In the genomic region with DNA sequence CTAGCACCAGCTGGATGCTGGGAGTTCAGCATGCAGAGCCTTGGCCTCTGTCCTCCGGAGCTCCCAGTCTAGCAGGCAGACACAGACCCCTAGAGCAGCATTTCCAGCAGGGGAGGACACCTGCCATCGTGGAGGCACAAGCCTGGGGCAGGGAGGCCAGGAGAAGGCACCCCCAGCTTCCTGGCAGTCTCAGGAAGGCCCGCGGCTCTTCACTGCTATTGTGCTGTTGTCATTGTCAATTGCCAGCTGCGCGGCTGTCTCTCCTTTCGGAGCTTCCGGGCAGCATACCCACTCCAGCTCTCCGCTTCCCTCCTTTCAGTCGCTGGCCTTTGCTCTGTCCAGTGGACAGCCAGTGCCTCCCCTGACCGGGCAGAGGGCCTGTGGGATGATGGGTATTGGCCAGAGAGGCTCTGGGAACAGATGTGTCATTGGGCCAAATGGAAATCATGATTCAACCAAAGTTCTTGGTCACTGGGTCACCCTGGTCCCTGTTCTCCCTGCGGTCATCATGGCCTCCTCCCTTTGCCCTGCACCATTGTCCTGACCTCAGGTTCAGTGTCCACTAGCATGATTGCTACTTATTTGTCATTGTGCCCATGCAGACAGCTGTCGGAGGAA, we compare ENCODE assay signal across 25 cellular contexts.
DNase-seq lines count a peak whose midpoint lies in the region; ATAC-seq and TF ChIP-seq lines count a peak whose summit lies in the region.
"Had no signal": no experiment of that assay in that cellular context is flagged by ENCODE, and none has a peak within 500 bp of the region (broad histone marks: within the 10 kb centered on the region; RNA-seq: fewer than 3 reads in every experiment).

No MANE protein-coding gene starts in this region.

- intact Hi-C loops in heart right ventricle (cut with DNase I) = loop anchor here in 2 of 10 donors (10.0 kb wide), 2 partner anchors 352 to 422 kb away; a partner anchor contains a TSS

- H3K27me3 ChIP-seq in heart right ventricle = peaks cover 0 to 28% (median 14%) of the 10 kb centered on the region in 7 donors
- H3K27me3 ChIP-seq: right lobe of liver had no signal

- no peaks in the 10 kb centered on the region for H3K4me1 Mint-ChIP-seq in activated T-cell treated with anti-CD3 and anti-CD28 coated beads, Interleukin-2, amount 50 U/mL, for 72 hours (ENCODE audit: low read depth)
- H3K4me1 Mint-ChIP-seq in activated T-cell treated with anti-CD3 and anti-CD28 coated beads, Interleukin-2, amount 50 U/mL, for 24 hours (ENCODE audit: low read depth) = peaks cover 2% of the 10 kb centered on the region
- H3K4me1 Mint-ChIP-seq in nephron progenitor cell = peaks cover 26% of the 10 kb centered on the region
- H3K4me1 Mint-ChIP-seq: activated naive CD4-positive, alpha-beta T cell treated with anti-CD3 and anti-CD28 coated beads, Interleukin-2, amount 10 ng/mL, durations not matched to agents 7 days and 5 days had no signal

- H3K9me3 Mint-ChIP-seq in activated T-cell treated with anti-CD3 and anti-CD28 coated beads, Interleukin-2, amount 50 U/mL, for 72 hours = no peaks in the 10 kb centered on the region
- H3K9me3 Mint-ChIP-seq in activated T-cell treated with anti-CD3 and anti-CD28 coated beads, Interleukin-2, amount 50 U/mL, for 24 hours = no peaks in the 10 kb centered on the region
- H3K9me3 Mint-ChIP-seq in nephron progenitor cell = no peaks in the 10 kb centered on the region
- H3K9me3 Mint-ChIP-seq: activated naive CD4-positive, alpha-beta T cell treated with anti-CD3 and anti-CD28 coated beads, Interleukin-2, amount 10 ng/mL, durations not matched to agents 7 days and 5 days; CD4-positive, alpha-beta T cell; natural killer cell had no signal

- peaks cover 0 to 36% (median 0%) of the 10 kb centered on the region in 9 donors for H3K36me3 ChIP-seq in heart right ventricle
- H3K36me3 ChIP-seq: left lung, right lobe of liver, transverse colon had no signal

- H3K27ac ChIP-seq in heart right ventricle = no peak overlapping the region
- H3K27ac ChIP-seq: 22Rv1, GM23248, left lung, right lobe of liver, transverse colon had no signal

- H3K27me3 Mint-ChIP-seq in activated T-cell treated with anti-CD3 and anti-CD28 coated beads, Interleukin-2, amount 50 U/mL, for 72 hours (ENCODE audit: low read depth) = peaks cover 11% of the 10 kb centered on the region
- peaks cover 39% of the 10 kb centered on the region for H3K27me3 Mint-ChIP-seq in activated T-cell treated with anti-CD3 and anti-CD28 coated beads, Interleukin-2, amount 50 U/mL, for 24 hours
- H3K27me3 Mint-ChIP-seq in nephron progenitor cell (ENCODE audit: low read depth, poor library complexity) = peaks cover 8% of the 10 kb centered on the region

- H3K4me1 ChIP-seq in heart right ventricle = peaks cover 0 to 10% (median 2%) of the 10 kb centered on the region in 9 donors
- H3K4me1 ChIP-seq: right lobe of liver had no signal

- H3K4me3 ChIP-seq in fibroblast of villous mesenchyme (ENCODE audit: low read depth, low read length) (peak overlapping the region; percentile 9), heart right ventricle (no peak overlapping the region)
- H3K4me3 ChIP-seq: GM23248, left lung, right lobe of liver, transverse colon had no signal

- in situ Hi-C loops in GM13977 (cut with MboI; ENCODE audit: low pct_unique_long_range_greater_than_20kb, low sequenced_read_pairs, unreplicated experiment) = loop anchor here (10.0 to 25.0 kb wide), 2 partner anchors 202 to 610 kb away; no protein-coding TSS in a partner anchor

- WGBS in heart right ventricle, 2 donors = 84 to 86% methylated on average over 13 of the region's 13 CpGs

- H3K27ac Mint-ChIP-seq in activated T-cell treated with anti-CD3 and anti-CD28 coated beads, Interleukin-2, amount 50 U/mL, for 72 hours = peak overlapping the region; percentile 17
- H3K27ac Mint-ChIP-seq in activated T-cell treated with anti-CD3 and anti-CD28 coated beads, Interleukin-2, amount 50 U/mL, for 24 hours = no peak overlapping the region
- no peak overlapping the region for H3K27ac Mint-ChIP-seq in nephron progenitor cell
- H3K27ac Mint-ChIP-seq: activated naive CD4-positive, alpha-beta T cell treated with anti-CD3 and anti-CD28 coated beads, Interleukin-2, amount 10 ng/mL, durations not matched to agents 7 days and 5 days; CD4-positive, alpha-beta T cell; natural killer cell; T-helper 17 cell had no signal

- H3K4me3 Mint-ChIP-seq in activated T-cell treated with anti-CD3 and anti-CD28 coated beads, Interleukin-2, amount 50 U/mL, for 72 hours = no peak overlapping the region
- H3K4me3 Mint-ChIP-seq in activated T-cell treated with anti-CD3 and anti-CD28 coated beads, Interleukin-2, amount 50 U/mL, for 24 hours = no peak overlapping the region
- H3K4me3 Mint-ChIP-seq in nephron progenitor cell = peak overlapping the region; percentile 64
- H3K4me3 Mint-ChIP-seq: activated naive CD4-positive, alpha-beta T cell treated with anti-CD3 and anti-CD28 coated beads, Interleukin-2, amount 10 ng/mL, durations not matched to agents 7 days and 5 days; CD4-positive, alpha-beta T cell; natural killer cell; T-helper 17 cell had no signal

- no peak for DNase-seq in activated T-cell treated with anti-CD3 and anti-CD28 coated beads, Interleukin-2, amount 50 U/mL, for 72 hours
- no peak for DNase-seq in activated T-cell treated with anti-CD3 and anti-CD28 coated beads, Interleukin-2, amount 50 U/mL, for 24 hours
- DNase-seq in fibroblast of villous mesenchyme (ENCODE audit: low read depth) (no peak), nephron progenitor cell (no peak), heart right ventricle (no peak), SW 1271 (lab: John Stamatoyannopoulos, UW) (no peak), GM13977 (ENCODE audit: low spot score) (no peak)
- DNase-seq in activated CD8-positive, alpha-beta memory T cell treated with anti-CD3 and anti-CD28 coated beads for 24 hours = no peak
- DNase-seq: activated CD4-positive, alpha-beta T cell treated with anti-CD3 and anti-CD28 coated beads for 4 hours; CD4-positive, alpha-beta T cell; EL; GM23248; Karpas-422; natural killer cell; NCI-H1694 treated with DMSO at 0.1 percent for 48 hours; NCI-H2171 treated with DMSO at 0.1 percent for 48 hours; NCI-H526 treated with DMSO at 0.1 percent for 48 hours; RPMI8226; stimulated activated CD8-positive, alpha-beta memory T cell treated with anti-CD3 and anti-CD28 coated beads, Interleukin-4, amount 100 ng/mL, for 48 hours; T-helper 17 cell; transverse colon had no signal

- ATAC-seq in activated T-cell treated with anti-CD3 and anti-CD28 coated beads, Interleukin-2, amount 50 U/mL, for 72 hours (replicated peaks in 1 of 2) = no peak
- ATAC-seq in heart right ventricle = no peak
- ATAC-seq: left lung, natural killer cell, T-helper 17 cell had no signal

- H3K36me3 Mint-ChIP-seq in activated T-cell treated with anti-CD3 and anti-CD28 coated beads, Interleukin-2, amount 50 U/mL, for 72 hours (ENCODE audit: insufficient read depth in 2 of 2) = no peaks in the 10 kb centered on the region
- H3K36me3 Mint-ChIP-seq in activated T-cell treated with anti-CD3 and anti-CD28 coated beads, Interleukin-2, amount 50 U/mL, for 24 hours (ENCODE audit: low read depth) = peaks cover 2% of the 10 kb centered on the region
- no peaks in the 10 kb centered on the region for H3K36me3 Mint-ChIP-seq in nephron progenitor cell (ENCODE audit: low read depth)
- H3K36me3 Mint-ChIP-seq: activated naive CD4-positive, alpha-beta T cell treated with anti-CD3 and anti-CD28 coated beads, Interleukin-2, amount 10 ng/mL, durations not matched to agents 7 days and 5 days; natural killer cell had no signal

- no peaks in the 10 kb centered on the region for H3K9me3 ChIP-seq in heart right ventricle
- H3K9me3 ChIP-seq: left lung, right lobe of liver, transverse colon had no signal

- no peak for TF ChIP-seq CTCF in fibroblast of villous mesenchyme (IDR thresholded peaks at IDR 0.05; ENCODE audit: insufficient read depth, low read depth, low read length)
- TF ChIP-seq CTCF in nephron progenitor cell (IDR thresholded peaks at IDR 0.05) = no peak
- no peak for TF ChIP-seq CTCF in heart right ventricle (IDR thresholded peaks at IDR 0.05)
- no peak for TF ChIP-seq CTCF in GM13977 (IDR thresholded peaks at IDR 0.05; ENCODE audit: extremely low read depth, insufficient read depth, missing control alignments)
